In genomic region chrX:136115909-136116297, GRCh38 we compare ENCODE assay signal across 20 cellular contexts.
"Had no signal": no experiment of that assay in that cellular context is flagged by ENCODE, and none has a peak within 500 bp of the region (broad histone marks: within the 10 kb centered on the region; RNA-seq: fewer than 3 reads in every experiment).

No MANE protein-coding gene starts in this region.

- H3K27ac Mint-ChIP-seq: activated CD4-positive, alpha-beta memory T cell treated with anti-CD3 and anti-CD28 coated beads for 36 hours; activated naive CD8-positive, alpha-beta T cell treated with anti-CD3 and anti-CD28 coated beads, Interleukin-2, amount 10 ng/mL, durations not matched to agents 7 days and 5 days; activated T-cell treated with anti-CD3 and anti-CD28 coated beads, Interleukin-2, amount 50 U/mL, for 72 hours; nephron progenitor cell; stimulated activated naive CD8-positive, alpha-beta T cell treated with anti-CD3 and anti-CD28 coated beads, Interleukin-15, Interleukin-2, amounts not matched to agents 100 ng/mL and 50 ng/mL, for 24 hours had no signal

- FAIRE-seq: endometrium, kidney had no signal

- H3K4me1 Mint-ChIP-seq: activated naive CD8-positive, alpha-beta T cell treated with anti-CD3 and anti-CD28 coated beads, Interleukin-2, amount 10 ng/mL, durations not matched to agents 7 days and 5 days; nephron progenitor cell had no signal

- H3K9me3 Mint-ChIP-seq: activated CD4-positive, alpha-beta memory T cell treated with anti-CD3 and anti-CD28 coated beads for 36 hours; stimulated activated naive CD8-positive, alpha-beta T cell treated with anti-CD3 and anti-CD28 coated beads, Interleukin-15, Interleukin-2, amounts not matched to agents 100 ng/mL and 50 ng/mL, for 24 hours had no signal

- H3K27me3 ChIP-seq: left lung, spleen, vagina had no signal

- H3K4me1 ChIP-seq: breast epithelium, left lung, prostate gland, spleen, vagina had no signal

- H3K4me3 ChIP-seq: breast epithelium, left lung, prostate gland, spleen, vagina had no signal

- H3K4me3 Mint-ChIP-seq: activated CD4-positive, alpha-beta memory T cell treated with anti-CD3 and anti-CD28 coated beads for 36 hours; activated naive CD8-positive, alpha-beta T cell treated with anti-CD3 and anti-CD28 coated beads, Interleukin-2, amount 10 ng/mL, durations not matched to agents 7 days and 5 days; activated T-cell treated with anti-CD3 and anti-CD28 coated beads, Interleukin-2, amount 50 U/mL, for 72 hours; nephron progenitor cell; stimulated activated naive CD8-positive, alpha-beta T cell treated with anti-CD3 and anti-CD28 coated beads, Interleukin-15, Interleukin-2, amounts not matched to agents 100 ng/mL and 50 ng/mL, for 24 hours had no signal

- ATAC-seq: activated T-cell treated with anti-CD3 and anti-CD28 coated beads, Interleukin-2, amount 50 U/mL, for 72 hours; left lung had no signal

- H3K36me3 Mint-ChIP-seq: activated CD4-positive, alpha-beta memory T cell treated with anti-CD3 and anti-CD28 coated beads for 36 hours; activated naive CD8-positive, alpha-beta T cell treated with anti-CD3 and anti-CD28 coated beads, Interleukin-2, amount 10 ng/mL, durations not matched to agents 7 days and 5 days had no signal

- DNase-seq: activated CD4-positive, alpha-beta memory T cell treated with anti-CD3 and anti-CD28 coated beads for 36 hours; activated CD4-positive, alpha-beta T cell treated with anti-CD3 and anti-CD28 coated beads for 1 hour; activated CD8-positive, alpha-beta memory T cell treated with anti-CD3 and anti-CD28 coated beads, Interleukin-2, amount 50 U/mL, for 4 hours; activated gamma-delta T cell; activated naive CD8-positive, alpha-beta T cell treated with anti-CD3 and anti-CD28 coated beads, Interleukin-2, amount 10 ng/mL, durations not matched to agents 7 days and 5 days; activated T-cell treated with anti-CD3 and anti-CD28 coated beads, Interleukin-2, amount 50 U/mL, for 72 hours; aorta; hippocampal formation; kidney; left lung; mesenchymal stem cell; nephron progenitor cell; occipital lobe; spleen had no signal

- H3K9me3 ChIP-seq: breast epithelium, left lung, prostate gland, vagina had no signal

- H3K27me3 Mint-ChIP-seq: activated CD4-positive, alpha-beta memory T cell treated with anti-CD3 and anti-CD28 coated beads for 36 hours; stimulated activated naive CD8-positive, alpha-beta T cell treated with anti-CD3 and anti-CD28 coated beads, Interleukin-15, Interleukin-2, amounts not matched to agents 100 ng/mL and 50 ng/mL, for 24 hours had no signal

- H3K36me3 ChIP-seq: breast epithelium, left lung, prostate gland, spleen, vagina had no signal

- H3K27ac ChIP-seq: left lung, prostate gland, spleen, vagina, VCaP had no signal
